In genomic region chr3:59404064-59404463, GRCh38 we compare ENCODE assay signal across 28 cellular contexts.
"Had no signal": no experiment of that assay in that cellular context is flagged by ENCODE, and none has a peak within 500 bp of the region (broad histone marks: within the 10 kb centered on the region; RNA-seq: fewer than 3 reads in every experiment).

No MANE protein-coding gene starts in this region.

- H3K4me3 Mint-ChIP-seq: stimulated activated effector memory CD8-positive, alpha-beta T cell treated with anti-CD3 and anti-CD28 coated beads, Interleukin-12 subunit alpha, Interleukin-12 subunit beta, amount 100 ng/mL, for 72 hours; stimulated activated memory B cell treated with anti-CD40 and anti-IgM and Interleukin-4, amounts not matched to agents 10 μg/mL and 1 μg/mL and 100 μg/mL, for 72 hours; stimulated activated naive B cell treated with anti-CD40 and anti-IgM and Interleukin-4, amounts not matched to agents 10 μg/mL and 1 μg/mL and 100 μg/mL, for 72 hours; stimulated activated naive CD8-positive, alpha-beta T cell treated with anti-CD3 and anti-CD28 coated beads, Interleukin-15, amount 100 ng/mL, for 72 hours; stimulated activated naive CD8-positive, alpha-beta T cell treated with anti-CD3 and anti-CD28 coated beads, Interleukin-15, Interleukin-2, amounts not matched to agents 100 ng/mL and 50 ng/mL, for 24 hours; type B pancreatic cell had no signal

- ATAC-seq: stimulated activated effector memory CD8-positive, alpha-beta T cell treated with anti-CD3 and anti-CD28 coated beads, Interleukin-12 subunit alpha, Interleukin-12 subunit beta, amount 100 ng/mL, for 72 hours; stimulated activated memory B cell treated with anti-CD40 and anti-IgM and Interleukin-4, amounts not matched to agents 10 μg/mL and 1 μg/mL and 100 μg/mL, for 72 hours; stimulated activated naive B cell treated with anti-CD40 and anti-IgM and Interleukin-4, amounts not matched to agents 10 μg/mL and 1 μg/mL and 100 μg/mL, for 72 hours; stimulated activated naive CD8-positive, alpha-beta T cell treated with anti-CD3 and anti-CD28 coated beads, Interleukin-15, amount 100 ng/mL, for 72 hours; stimulated activated naive CD8-positive, alpha-beta T cell treated with anti-CD3 and anti-CD28 coated beads, Interleukin-15, Interleukin-2, amounts not matched to agents 100 U/mL and 50 U/mL, for 24 hours; upper lobe of right lung had no signal

- H3K27me3 Mint-ChIP-seq: stimulated activated memory B cell treated with anti-CD40 and anti-IgM and Interleukin-4, amounts not matched to agents 10 μg/mL and 1 μg/mL and 100 μg/mL, for 72 hours; stimulated activated naive B cell treated with anti-CD40 and anti-IgM and Interleukin-4, amounts not matched to agents 10 μg/mL and 1 μg/mL and 100 μg/mL, for 72 hours; stimulated activated naive CD8-positive, alpha-beta T cell treated with anti-CD3 and anti-CD28 coated beads, Interleukin-15, amount 100 ng/mL, for 72 hours; stimulated activated naive CD8-positive, alpha-beta T cell treated with anti-CD3 and anti-CD28 coated beads, Interleukin-15, Interleukin-2, amounts not matched to agents 100 ng/mL and 50 ng/mL, for 24 hours had no signal

- H3K27me3 ChIP-seq: stomach, suprapubic skin, testis, thyroid gland, tibial artery, tibial nerve, transverse colon, upper lobe of left lung, upper lobe of right lung, uterus, vagina had no signal

- H3K27ac ChIP-seq: stomach, suprapubic skin, testis, thoracic aorta, thyroid gland, tibial artery, tibial nerve, transverse colon, upper lobe of left lung, upper lobe of right lung, uterus, vagina had no signal

- H3K27ac Mint-ChIP-seq: stimulated activated effector memory CD8-positive, alpha-beta T cell treated with anti-CD3 and anti-CD28 coated beads, Interleukin-12 subunit alpha, Interleukin-12 subunit beta, amount 100 ng/mL, for 72 hours; stimulated activated memory B cell treated with anti-CD40 and anti-IgM and Interleukin-4, amounts not matched to agents 10 μg/mL and 1 μg/mL and 100 μg/mL, for 72 hours; stimulated activated naive B cell treated with anti-CD40 and anti-IgM and Interleukin-4, amounts not matched to agents 10 μg/mL and 1 μg/mL and 100 μg/mL, for 72 hours; stimulated activated naive CD8-positive, alpha-beta T cell treated with anti-CD3 and anti-CD28 coated beads, Interleukin-15, Interleukin-2, amounts not matched to agents 100 ng/mL and 50 ng/mL, for 24 hours; type B pancreatic cell had no signal

- H3K9me3 Mint-ChIP-seq: stimulated activated effector memory CD8-positive, alpha-beta T cell treated with anti-CD3 and anti-CD28 coated beads, Interleukin-12 subunit alpha, Interleukin-12 subunit beta, amount 100 ng/mL, for 72 hours; stimulated activated memory B cell treated with anti-CD40 and anti-IgM and Interleukin-4, amounts not matched to agents 10 μg/mL and 1 μg/mL and 100 μg/mL, for 72 hours; stimulated activated naive CD8-positive, alpha-beta T cell treated with anti-CD3 and anti-CD28 coated beads, Interleukin-15, amount 100 ng/mL, for 72 hours; stimulated activated naive CD8-positive, alpha-beta T cell treated with anti-CD3 and anti-CD28 coated beads, Interleukin-15, Interleukin-2, amounts not matched to agents 100 ng/mL and 50 ng/mL, for 24 hours; type B pancreatic cell had no signal

- H3K4me1 ChIP-seq: suprapubic skin, testis, thyroid gland, tibial artery, tibial nerve, upper lobe of right lung, uterus, vagina had no signal

- DNase-seq: stimulated activated CD4-positive, alpha-beta T cell treated with anti-CD3 and anti-CD28 coated beads, Interleukin-2, amount 100 ng/mL, for 48 hours; stimulated activated CD4-positive, alpha-beta T cell treated with anti-CD3 and anti-CD28 coated beads, Interleukin-4, amount 100 ng/mL, for 1 hour; stimulated activated CD4-positive, alpha-beta T cell treated with anti-CD3 and anti-CD28 coated beads, Interleukin-4, amount 100 ng/mL, for 24 hours; stimulated activated CD4-positive, alpha-beta T cell treated with anti-CD3 and anti-CD28 coated beads, Interleukin-4, amount 100 ng/mL, for 4 hours; stimulated activated CD8-positive, alpha-beta memory T cell treated with anti-CD3 and anti-CD28 coated beads, Interleukin-4, amount 100 ng/mL, for 48 hours; stimulated activated naive B cell treated with anti-CD40 and anti-IgM and Interleukin-4, amounts not matched to agents 10 μg/mL and 1 μg/mL and 100 μg/mL, for 72 hours; stimulated activated naive CD4-positive, alpha-beta T cell; stimulated activated naive CD4-positive, alpha-beta T cell treated with Interleukin-2 at 50 U/mL for 16 hours; stimulated activated naive CD8-positive, alpha-beta T cell treated with anti-CD3 and anti-CD28 coated beads, Interleukin-15, amount 100 ng/mL, for 72 hours; stimulated activated naive CD8-positive, alpha-beta T cell treated with anti-CD3 and anti-CD28 coated beads, Interleukin-15, Interleukin-2, amounts not matched to agents 100 U/mL and 50 U/mL, for 24 hours; stomach; substantia nigra; testis; thyroid gland; tibial artery; transverse colon; trophoblast cell; upper lobe of left lung; upper lobe of right lung; uterus had no signal

- H3K9me3 ChIP-seq: stomach, suprapubic skin, testis, thoracic aorta, thyroid gland, tibial artery, tibial nerve, transverse colon, upper lobe of left lung, upper lobe of right lung, uterus, vagina had no signal

- H3K36me3 Mint-ChIP-seq: stimulated activated effector memory CD8-positive, alpha-beta T cell treated with anti-CD3 and anti-CD28 coated beads, Interleukin-12 subunit alpha, Interleukin-12 subunit beta, amount 100 ng/mL, for 72 hours; stimulated activated memory B cell treated with anti-CD40 and anti-IgM and Interleukin-4, amounts not matched to agents 10 μg/mL and 1 μg/mL and 100 μg/mL, for 72 hours; stimulated activated naive B cell treated with anti-CD40 and anti-IgM and Interleukin-4, amounts not matched to agents 10 μg/mL and 1 μg/mL and 100 μg/mL, for 72 hours; type B pancreatic cell had no signal

- H3K4me3 ChIP-seq: stomach, suprapubic skin, thoracic aorta, thyroid gland, tibial artery, tibial nerve, transverse colon, upper lobe of left lung, upper lobe of right lung, uterus, vagina had no signal

- H3K36me3 ChIP-seq: stomach, suprapubic skin, thoracic aorta, thyroid gland, tibial artery, tibial nerve, transverse colon, upper lobe of left lung, upper lobe of right lung, uterus, vagina had no signal
